ENCODE assay signal across 1 cellular context in the genomic region with DNA sequence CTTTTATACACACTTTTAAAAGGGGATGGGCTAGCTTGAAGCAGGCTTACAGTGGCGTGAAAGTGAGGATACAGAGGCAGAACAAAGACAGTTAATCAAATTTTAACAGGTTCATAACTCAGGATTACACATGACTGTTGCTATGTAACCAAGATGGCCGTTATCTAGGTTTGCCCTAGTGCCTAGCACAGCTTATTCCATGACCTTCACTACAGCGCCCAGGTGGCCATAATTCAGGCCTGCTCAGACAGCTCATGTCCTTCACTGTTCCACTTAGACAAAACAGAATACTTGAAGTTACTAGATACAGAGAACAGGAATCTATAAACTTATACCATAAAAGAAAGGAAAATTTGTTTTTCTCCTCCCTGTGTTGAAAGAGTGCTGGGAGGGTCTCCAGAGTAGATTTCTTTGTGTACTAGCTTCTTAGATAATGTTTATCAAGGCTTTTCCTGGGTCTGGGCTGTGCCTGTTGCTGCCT.
TF ChIP-seq lines count a peak whose summit lies in the region.

No MANE protein-coding gene starts in this region.

TF ChIP-seq in GM23338, 12 proteins besides CTCF, POLR2A, EP300 and RAD21:
- TF ChIP-seq, protein P1, sequence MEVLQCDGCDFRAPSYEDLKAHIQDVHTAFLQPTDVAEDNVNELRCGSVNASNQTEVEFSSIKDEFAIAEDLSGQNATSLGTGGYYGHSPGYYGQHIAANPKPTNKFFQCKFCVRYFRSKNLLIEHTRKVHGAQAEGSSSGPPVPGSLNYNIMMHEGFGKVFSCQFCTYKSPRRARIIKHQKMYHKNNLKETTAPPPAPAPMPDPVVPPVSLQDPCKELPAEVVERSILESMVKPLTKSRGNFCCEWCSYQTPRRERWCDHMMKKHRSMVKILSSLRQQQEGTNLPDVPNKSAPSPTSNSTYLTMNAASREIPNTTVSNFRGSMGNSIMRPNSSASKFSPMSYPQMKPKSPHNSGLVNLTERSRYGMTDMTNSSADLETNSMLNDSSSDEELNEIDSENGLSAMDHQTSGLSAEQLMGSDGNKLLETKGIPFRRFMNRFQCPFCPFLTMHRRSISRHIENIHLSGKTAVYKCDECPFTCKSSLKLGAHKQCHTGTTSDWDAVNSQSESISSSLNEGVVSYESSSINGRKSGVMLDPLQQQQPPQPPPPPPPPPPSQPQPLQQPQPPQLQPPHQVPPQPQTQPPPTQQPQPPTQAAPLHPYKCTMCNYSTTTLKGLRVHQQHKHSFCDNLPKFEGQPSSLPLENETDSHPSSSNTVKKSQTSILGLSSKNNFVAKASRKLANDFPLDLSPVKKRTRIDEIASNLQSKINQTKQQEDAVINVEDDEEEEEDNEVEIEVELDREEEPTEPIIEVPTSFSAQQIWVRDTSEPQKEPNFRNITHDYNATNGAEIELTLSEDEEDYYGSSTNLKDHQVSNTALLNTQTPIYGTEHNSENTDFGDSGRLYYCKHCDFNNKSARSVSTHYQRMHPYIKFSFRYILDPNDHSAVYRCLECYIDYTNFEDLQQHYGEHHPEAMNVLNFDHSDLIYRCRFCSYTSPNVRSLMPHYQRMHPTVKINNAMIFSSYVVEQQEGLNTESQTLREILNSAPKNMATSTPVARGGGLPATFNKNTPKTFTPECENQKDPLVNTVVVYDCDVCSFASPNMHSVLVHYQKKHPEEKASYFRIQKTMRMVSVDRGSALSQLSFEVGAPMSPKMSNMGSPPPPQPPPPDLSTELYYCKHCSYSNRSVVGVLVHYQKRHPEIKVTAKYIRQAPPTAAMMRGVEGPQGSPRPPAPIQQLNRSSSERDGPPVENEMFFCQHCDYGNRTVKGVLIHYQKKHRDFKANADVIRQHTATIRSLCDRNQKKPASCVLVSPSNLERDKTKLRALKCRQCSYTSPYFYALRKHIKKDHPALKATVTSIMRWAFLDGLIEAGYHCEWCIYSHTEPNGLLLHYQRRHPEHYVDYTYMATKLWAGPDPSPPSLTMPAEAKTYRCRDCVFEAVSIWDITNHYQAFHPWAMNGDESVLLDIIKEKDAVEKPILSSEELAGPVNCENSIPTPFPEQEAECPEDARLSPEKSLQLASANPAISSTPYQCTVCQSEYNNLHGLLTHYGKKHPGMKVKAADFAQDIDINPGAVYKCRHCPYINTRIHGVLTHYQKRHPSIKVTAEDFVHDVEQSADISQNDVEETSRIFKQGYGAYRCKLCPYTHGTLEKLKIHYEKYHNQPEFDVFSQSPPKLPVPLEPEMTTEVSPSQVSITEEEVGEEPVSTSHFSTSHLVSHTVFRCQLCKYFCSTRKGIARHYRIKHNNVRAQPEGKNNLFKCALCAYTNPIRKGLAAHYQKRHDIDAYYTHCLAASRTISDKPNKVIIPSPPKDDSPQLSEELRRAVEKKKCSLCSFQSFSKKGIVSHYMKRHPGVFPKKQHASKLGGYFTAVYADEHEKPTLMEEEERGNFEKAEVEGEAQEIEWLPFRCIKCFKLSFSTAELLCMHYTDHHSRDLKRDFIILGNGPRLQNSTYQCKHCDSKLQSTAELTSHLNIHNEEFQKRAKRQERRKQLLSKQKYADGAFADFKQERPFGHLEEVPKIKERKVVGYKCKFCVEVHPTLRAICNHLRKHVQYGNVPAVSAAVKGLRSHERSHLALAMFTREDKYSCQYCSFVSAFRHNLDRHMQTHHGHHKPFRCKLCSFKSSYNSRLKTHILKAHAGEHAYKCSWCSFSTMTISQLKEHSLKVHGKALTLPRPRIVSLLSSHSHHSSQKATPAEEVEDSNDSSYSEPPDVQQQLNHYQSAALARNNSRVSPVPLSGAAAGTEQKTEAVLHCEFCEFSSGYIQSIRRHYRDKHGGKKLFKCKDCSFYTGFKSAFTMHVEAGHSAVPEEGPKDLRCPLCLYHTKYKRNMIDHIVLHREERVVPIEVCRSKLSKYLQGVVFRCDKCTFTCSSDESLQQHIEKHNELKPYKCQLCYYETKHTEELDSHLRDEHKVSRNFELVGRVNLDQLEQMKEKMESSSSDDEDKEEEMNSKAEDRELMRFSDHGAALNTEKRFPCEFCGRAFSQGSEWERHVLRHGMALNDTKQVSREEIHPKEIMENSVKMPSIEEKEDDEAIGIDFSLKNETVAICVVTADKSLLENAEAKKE (CRISPR knock-in tag; IDR thresholded peaks at IDR 0.05) = no peak
- TF ChIP-seq ZNF114 (CRISPR knock-in tag; IDR thresholded peaks at IDR 0.05) = no peak
- TF ChIP-seq CREB1 (CRISPR knock-in tag; IDR thresholded peaks at IDR 0.05; ENCODE audit: low read depth) = no peak
- TF ChIP-seq ETS1 (IDR thresholded peaks at IDR 0.05) = no peak
- TF ChIP-seq JUNB (IDR thresholded peaks at IDR 0.05; ENCODE audit: unreplicated experiment) = no peak
- TF ChIP-seq EZH2phosphoT487 (IDR thresholded peaks at IDR 0.05; ENCODE audit: unreplicated experiment) = no peak
- no peak for TF ChIP-seq REST (IDR thresholded peaks at IDR 0.05; ENCODE audit: unreplicated experiment)
- TF ChIP-seq STAT1 (IDR thresholded peaks at IDR 0.05; ENCODE audit: unreplicated experiment) = no peak
- TF ChIP-seq NANOG (IDR thresholded peaks at IDR 0.05; ENCODE audit: borderline replicate concordance) = no peak
- no peak for TF ChIP-seq EZH2 (IDR thresholded peaks at IDR 0.05; ENCODE audit: low read depth, unreplicated experiment)
- TF ChIP-seq POLR2AphosphoS5 (IDR thresholded peaks at IDR 0.05; ENCODE audit: low read depth) = no peak
- TF ChIP-seq ZNF331 (CRISPR knock-in tag; IDR thresholded peaks at IDR 0.05; ENCODE audit: low read depth) = no peak
